Comparison of ENCODE assay signal across 8 cellular contexts in the genomic region with DNA sequence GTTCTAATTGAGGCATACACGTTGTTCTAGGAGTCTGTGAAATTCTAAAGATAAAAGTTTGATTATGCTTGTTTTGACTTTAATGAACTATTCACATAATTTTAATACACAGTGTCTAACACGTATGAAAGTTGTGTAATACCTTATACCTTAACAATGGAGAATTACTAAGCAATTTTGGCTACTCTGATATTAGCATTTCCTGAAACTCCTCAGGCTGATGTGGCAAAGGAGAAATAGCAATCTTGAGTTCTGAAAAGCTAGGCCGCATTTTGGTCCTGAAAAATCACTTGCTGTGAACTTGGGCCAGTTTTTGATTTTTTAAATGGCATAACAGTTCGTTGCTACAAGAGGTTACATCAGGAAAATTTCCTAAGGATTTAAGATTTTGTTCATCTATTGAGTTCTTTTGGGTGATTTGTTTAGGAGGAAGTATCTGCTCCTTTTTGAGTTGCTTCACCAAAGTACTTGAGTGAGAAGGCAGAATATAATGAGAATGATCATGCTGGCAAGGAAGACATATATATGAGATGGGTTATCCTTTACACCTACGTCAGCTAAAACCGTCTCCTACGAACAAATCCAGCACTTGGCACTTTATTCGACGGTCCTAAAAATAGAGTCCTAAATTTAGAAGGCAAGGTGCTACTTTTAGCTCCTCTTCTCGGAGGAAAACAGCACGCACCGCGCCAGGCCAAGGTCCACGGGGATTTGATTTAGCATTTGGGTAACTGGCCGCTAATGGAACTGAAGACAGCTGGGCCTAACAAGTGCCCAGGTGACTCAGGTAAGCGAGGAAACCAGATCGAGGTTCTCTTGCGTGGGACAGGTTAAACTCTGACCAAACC. TPM values are rescaled to one million over a fixed set of nuclear protein-coding genes. Genes with fewer than 3 reads are reported as not detected.
DNase-seq lines count a peak whose midpoint lies in the region; ATAC-seq and TF ChIP-seq lines count a peak whose summit lies in the region.

No MANE protein-coding gene starts in this region.

- no peaks in the 10 kb centered on the region for H3K36me3 ChIP-seq in HCT116 (ENCODE audit: control insufficient read depth in 1 of 2, insufficient read depth in 2 of 2, low read length in 2 of 2)
- H3K36me3 ChIP-seq in naive thymus-derived CD4-positive, alpha-beta T cell (ENCODE audit: control insufficient read depth in 2 of 3, insufficient read depth in 3 of 3, low read length in 3 of 3) = peaks cover 0 to 12% (median 0%) of the 10 kb centered on the region in 3 experiments

- peak overlapping the region; percentile 76 for H3K4me2 ChIP-seq in HCT116 (ENCODE audit: low read length)

- no peak for TF ChIP-seq CTCF in HCT116 (IDR thresholded peaks at IDR 0.05 in 2 of 3, conservative IDR thresholded peaks at IDR 0.05 in 1 of 3; ENCODE audit: borderline replicate concordance in 1 of 3, insufficient read depth in 1 of 3, low read depth in 2 of 3, low read length in 2 of 3)

- H3K27me3 Mint-ChIP-seq in naive thymus-derived CD4-positive, alpha-beta T cell = no peaks in the 10 kb centered on the region

- TSS peak; percentile 88 for BruUV-seq in HCT116 (replicated peaks; lab: Mats Ljungman, UMichigan)

- DNase-seq in CD1c-positive myeloid dendritic cell (ENCODE audit: extremely low spot score) (peak; percentile 20), HCT116 (ENCODE audit: low read depth, low spot score) (peak; percentile 72), SK-MEL-5 (ENCODE audit: low read depth, low spot score) (peak; percentile 10), epithelial cell of prostate (ENCODE audit: low read depth, low spot score) (no peak), NCI-H187 (lab: John Stamatoyannopoulos, UW) (no peak), retina (no peak)
- DNase-seq in naive thymus-derived CD4-positive, alpha-beta T cell = peak in 1 of 9 donors; percentile 19

- H3K9ac ChIP-seq in HCT116 (ENCODE audit: low read length) = peak overlapping the region; percentile 86

- H4K20me1 ChIP-seq in HCT116 (ENCODE audit: insufficient read depth) = no peaks in the 10 kb centered on the region

- no peaks in the 10 kb centered on the region for H3K27me3 ChIP-seq in HCT116 (ENCODE audit: insufficient read depth, low read length)
- no peaks in the 10 kb centered on the region for H3K27me3 ChIP-seq in naive thymus-derived CD4-positive, alpha-beta T cell (ENCODE audit: control insufficient read depth in 2 of 2, insufficient read depth in 2 of 2, low read length in 2 of 2)

- H3K27ac Mint-ChIP-seq in naive thymus-derived CD4-positive, alpha-beta T cell = peak overlapping the region; percentile 88 to 98 (median 96)

- peak overlapping the region; percentile 85 to 93 for H3K4me3 ChIP-seq in HCT116 (replicated peaks in 1 of 2; ENCODE audit: low read depth in 1 of 2, low read length in 2 of 2)
- peak overlapping the region; percentile 86 for H3K4me3 ChIP-seq in naive thymus-derived CD4-positive, alpha-beta T cell (ENCODE audit: low read length)

- CTCF ChIA-PET in HCT116 (lab: Charles Lee) = no interaction called here
- CTCF ChIA-PET in naive thymus-derived CD4-positive, alpha-beta T cell (lab: Charles Lee) = interaction anchor here (1.1 kb wide), 1 partner anchor 28 kb away, joined by 4 read pairs; no protein-coding TSS in a partner anchor

- peaks cover 26 to 51% of the 10 kb centered on the region in 2 experiments for H3K4me1 ChIP-seq in HCT116 (ENCODE audit: control insufficient read depth in 1 of 2, insufficient read depth in 2 of 2, low read length in 2 of 2)
- peaks cover 17 to 24% of the 10 kb centered on the region in 2 donors for H3K4me1 ChIP-seq in naive thymus-derived CD4-positive, alpha-beta T cell (ENCODE audit: control insufficient read depth in 2 of 2, insufficient read depth in 2 of 2, low read length in 2 of 2)

- peak overlapping the region; percentile 76 to 100 (median 95) for H3K4me3 Mint-ChIP-seq in naive thymus-derived CD4-positive, alpha-beta T cell

- POLR2A ChIA-PET in HCT116 (lab: Charles Lee) = interaction anchor here (0.6 to 1.8 kb wide), 3 partner anchors 12 to 160 kb away, joined by 3 to 7 read pairs (median 3); no protein-coding TSS in a partner anchor
- POLR2A ChIA-PET in naive thymus-derived CD4-positive, alpha-beta T cell (lab: Charles Lee) = interaction anchor here (0.9 to 3.7 kb wide), 10 partner anchors 37 to 179 kb away, joined by 3 to 40 read pairs (median 6); partner anchors contain the start of genes FBXO33, GEMIN2, PNN and SEC23A

- no peak overlapping the region for H2AFZ ChIP-seq in HCT116 (ENCODE audit: low read depth, low read length, poor library complexity, severe bottlenecking)

- no peak for TF ChIP-seq POLR2A in HCT116 (IDR thresholded peaks at IDR 0.05; ENCODE audit: borderline replicate concordance, extremely low read depth, insufficient read depth, insufficient read length)

- peaks cover 36% of the 10 kb centered on the region for H3K79me2 ChIP-seq in HCT116 (ENCODE audit: insufficient read depth, low read length)

- H3K9me3 ChIP-seq in HCT116 (ENCODE audit: control insufficient read depth in 1 of 2, insufficient read depth in 1 of 2, low read depth in 1 of 2, low read length in 2 of 2) = no peaks in the 10 kb centered on the region
- H3K9me3 ChIP-seq in naive thymus-derived CD4-positive, alpha-beta T cell (ENCODE audit: control insufficient read depth in 2 of 3, low read length in 3 of 3) = no peaks in the 10 kb centered on the region

- H3K4me1 Mint-ChIP-seq in naive thymus-derived CD4-positive, alpha-beta T cell = peaks cover 37 to 51% (median 47%) of the 10 kb centered on the region in 7 donors

- intact Hi-C loops in HCT116 (cut with micrococcal nuclease) = loop anchor here (5.0 kb wide), 3 partner anchors 49 to 166 kb away; partner anchors contain the start of genes FBXO33 and GEMIN2
- intact Hi-C loops in naive thymus-derived CD4-positive, alpha-beta T cell (cut with micrococcal nuclease) = loop anchor here (2.0 to 5.0 kb wide), 3 partner anchors 17 to 163 kb away; partner anchors contain the start of gene SEC23A (in 1 of the 2)

- ATAC-seq in HCT116 (peak; percentile 2), HG03175 (IDR thresholded peaks at IDR 0.05; ENCODE audit: unreplicated experiment) (no peak)
- no peak for ATAC-seq in naive thymus-derived CD4-positive, alpha-beta T cell

- in situ Hi-C loops in SK-MEL-5 (cut with HindIII; ENCODE audit: low pct_unique_long_range_greater_than_20kb, low sequenced_read_pairs) = no loop called here

- RAD21 ChIA-PET in HCT116 (lab: Charles Lee; ENCODE audit: low non-redundant PET in 1 of 2, low total read pairs in 2 of 2, uncharacterized antibody in 2 of 2, unreplicated experiment in 2 of 2) = interaction anchor here (0.9 to 1.2 kb wide), 2 partner anchors 9 to 34 kb away, joined by 3 read pairs; no protein-coding TSS in a partner anchor

- peak overlapping the region; percentile 91 for H3K27ac ChIP-seq in HCT116 (ENCODE audit: low read depth, low read length)
- H3K27ac ChIP-seq in epithelial cell of prostate = peak overlapping the region; percentile 97
- peak overlapping the region; percentile 94 for H3K27ac ChIP-seq in naive thymus-derived CD4-positive, alpha-beta T cell (ENCODE audit: low read depth, low read length)

- TF ChIP-seq RAD21 in HCT116 (IDR thresholded peaks at IDR 0.05; ENCODE audit: low read depth) = no peak

- peaks cover 0 to 15% (median 0%) of the 10 kb centered on the region in 11 donors for H3K9me3 Mint-ChIP-seq in naive thymus-derived CD4-positive, alpha-beta T cell

- no peaks in the 10 kb centered on the region for H3K9me2 ChIP-seq in HCT116 (ENCODE audit: insufficient read depth)

- H3K36me3 Mint-ChIP-seq in naive thymus-derived CD4-positive, alpha-beta T cell = peaks cover 0 to 18% (median 0%) of the 10 kb centered on the region in 5 donors

TF ChIP-seq in HCT116, 20 proteins besides CTCF, POLR2A, EP300 and RAD21:
- TF ChIP-seq ZFX (IDR thresholded peaks at IDR 0.05) (peak; percentile 69; the same call in 1 of the 2 replicates), FOSL1 (IDR thresholded peaks at IDR 0.05; ENCODE audit: low read depth) (no peak), JUND (IDR thresholded peaks at IDR 0.05) (0 out of 2 replicates have a peak, but pooled peaks have one; percentile 4), SIN3A (IDR thresholded peaks at IDR 0.05; ENCODE audit: low read depth) (0 out of 2 replicates have a peak, but pooled peaks have one; percentile 62), SP1 (IDR thresholded peaks at IDR 0.05; ENCODE audit: low read depth) (peak; percentile 16; the same call in 1 of the 2 replicates)

RNA-seq across cellular contexts. Expression of gene MIA2, which starts 32.2 kb away (rescaled TPM):
- 31.1 TPM for total RNA-seq in HCT116 (2021; ENCODE audit: unreplicated experiment)
- 12.0 and 14.2 TPM in 2 replicates for polyA plus RNA-seq in HCT116 (2012)
- 16.9 and 17.9 TPM in 2 replicates for total RNA-seq in SK-MEL-5 (2014; rRNA removed; shearing (Covaris generic))
- polyA plus RNA-seq in SK-MEL-5 (2015; cell fraction: cytosol; rRNA removed) = 12.3 and 16.3 TPM in 2 replicates
- 15.8 and 18.6 TPM in 2 replicates for polyA plus RNA-seq in SK-MEL-5 (2015; cell fraction: nucleus; rRNA removed)
- 10 to 100 TPM; 18.4 to 29.1 (median 26.1) TPM for total RNA-seq in naive thymus-derived CD4-positive, alpha-beta T cell
- 10 to 100 TPM; 20.5 to 30.6 TPM for polyA plus RNA-seq in naive thymus-derived CD4-positive, alpha-beta T cell

Comparison
In these comparisons a context has a peak if more than half of its experiments do, and no peak if none do; other contexts are left out.
1. DNase-seq: peak in CD1c-positive myeloid dendritic cell (single experiment), HCT116 (single experiment) and SK-MEL-5 (single experiment); none in epithelial cell of prostate (single experiment), NCI-H187 (0 of 2) and retina (single experiment).
2. Peak in every context shown above with its lines, with median percentiles within 50 percentile points of each other: H3K27ac ChIP-seq.